ENCODE assay signal across 12 cellular contexts in genomic region chr12:76674669-76675315, GRCh38.
"Had no signal": no experiment of that assay in that cellular context is flagged by ENCODE, and none has a peak within 500 bp of the region (broad histone marks: within the 10 kb centered on the region; RNA-seq: fewer than 3 reads in every experiment).

No MANE protein-coding gene starts in this region.

- H3K27me3 ChIP-seq: breast epithelium, sigmoid colon, testis had no signal

- H3K27ac ChIP-seq: breast epithelium, sigmoid colon, testis, VCaP had no signal

- ATAC-seq: left ventricle myocardium superior had no signal

- H3K4me1 ChIP-seq: breast epithelium, testis had no signal

- H3K9me3 ChIP-seq: breast epithelium, sigmoid colon, testis had no signal

- DNase-seq: activated CD4-positive, alpha-beta T cell treated with anti-CD3 and anti-CD28 coated beads for 48 hours; activated naive CD8-positive, alpha-beta T cell treated with anti-CD3 and anti-CD28 coated beads for 36 hours; activated T-cell treated with anti-CD3 and anti-CD28 coated beads for 4 hours; aorta; endodermal cell; erythroblast; left ventricle myocardium superior; mesenchymal stem cell; sigmoid colon; testis had no signal

- H3K4me3 ChIP-seq: breast epithelium, sigmoid colon, testis had no signal

- H3K36me3 ChIP-seq: breast epithelium, sigmoid colon had no signal
